ENCODE assay signal across 16 cellular contexts in the genomic region with DNA sequence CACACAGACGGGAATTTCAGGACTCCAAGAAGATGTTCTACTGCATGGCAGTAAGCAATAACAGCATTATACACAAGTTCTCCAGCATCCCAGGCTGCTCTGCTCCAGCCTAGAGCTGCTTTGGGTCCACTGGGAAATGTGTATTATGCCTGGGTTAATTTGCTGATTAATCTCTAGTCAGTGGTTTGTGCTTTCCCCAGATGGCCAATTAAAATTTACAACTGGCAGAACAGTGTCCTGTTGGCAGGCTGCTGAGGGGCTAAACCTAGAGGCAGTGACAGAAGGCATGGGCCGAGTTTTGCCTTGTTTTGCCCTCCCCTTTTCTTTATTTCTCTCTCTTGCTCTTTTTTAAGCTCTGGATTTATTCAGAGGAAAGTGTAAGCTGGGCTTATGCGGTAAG.
DNase-seq lines count a peak whose midpoint lies in the region; ATAC-seq and TF ChIP-seq lines count a peak whose summit lies in the region.
"Had no signal": no experiment of that assay in that cellular context is flagged by ENCODE, and none has a peak within 500 bp of the region (broad histone marks: within the 10 kb centered on the region; RNA-seq: fewer than 3 reads in every experiment).

No MANE protein-coding gene starts in this region.

- DNase-seq in left cardiac atrium (no peak), cardiac septum (ENCODE audit: low spot score) (no peak), NCI-H446 (lab: John Stamatoyannopoulos, UW) (peak; percentile 67 to 93), cerebellar cortex (ENCODE audit: low spot score) (peak; percentile 51), dedifferentiated amniotic fluid mesenchymal stem cell (ENCODE audit: extremely low spot score) (no peak), type B pancreatic cell (ENCODE audit: extremely low spot score, unreplicated experiment) (no peak)
- no peak for DNase-seq in stimulated activated CD4-positive, alpha-beta T cell treated with anti-CD3 and anti-CD28 coated beads, Interleukin-4, amount 100 ng/mL, for 24 hours
- DNase-seq: activated CD4-positive, alpha-beta T cell treated with anti-CD3 and anti-CD28 coated beads for 48 hours; COR-L47; ovary; SIG-M5; stimulated activated naive B cell treated with anti-CD40 and anti-IgM and Interleukin-4, amounts not matched to agents 10 μg/mL and 1 μg/mL and 100 μg/mL, for 72 hours; T-helper 9 cell; trophoblast cell had no signal

- intact Hi-C loops in left cardiac atrium (cut with DNase I) (no loop called here), cardiac septum (cut with DNase I) (no loop called here)

- no peaks in the 10 kb centered on the region for H3K27me3 Mint-ChIP-seq in type B pancreatic cell
- H3K27me3 Mint-ChIP-seq: stimulated activated naive B cell treated with anti-CD40 and anti-IgM and Interleukin-4, amounts not matched to agents 10 μg/mL and 1 μg/mL and 100 μg/mL, for 72 hours had no signal

- H3K4me1 Mint-ChIP-seq in type B pancreatic cell (ENCODE audit: unreplicated experiment): no peaks in the 10 kb centered on the region
- H3K4me1 Mint-ChIP-seq: stimulated activated naive B cell treated with anti-CD40 and anti-IgM and Interleukin-4, amounts not matched to agents 10 μg/mL and 1 μg/mL and 100 μg/mL, for 72 hours had no signal

- no peak for TF ChIP-seq CTCF in type B pancreatic cell (conservative IDR thresholded peaks at IDR 0.05)

- H3K9me3 Mint-ChIP-seq in type B pancreatic cell: no peaks in the 10 kb centered on the region
- H3K9me3 Mint-ChIP-seq: activated naive CD4-positive, alpha-beta T cell treated with anti-CD3 and anti-CD28 coated beads, Interleukin-2, amount 50 U/mL, for 72 hours had no signal

- no peaks in the 10 kb centered on the region for H3K36me3 Mint-ChIP-seq in type B pancreatic cell
- H3K36me3 Mint-ChIP-seq: activated naive CD4-positive, alpha-beta T cell treated with anti-CD3 and anti-CD28 coated beads, Interleukin-2, amount 50 U/mL, for 72 hours; stimulated activated naive B cell treated with anti-CD40 and anti-IgM and Interleukin-4, amounts not matched to agents 10 μg/mL and 1 μg/mL and 100 μg/mL, for 72 hours had no signal

- ATAC-seq in left cardiac atrium: peak; percentile 21 to 44
- ATAC-seq in esophagus mucosa: no peak
- ATAC-seq: activated naive CD4-positive, alpha-beta T cell treated with anti-CD3 and anti-CD28 coated beads, Interleukin-2, amount 50 U/mL, for 72 hours; stimulated activated naive B cell treated with anti-CD40 and anti-IgM and Interleukin-4, amounts not matched to agents 10 μg/mL and 1 μg/mL and 100 μg/mL, for 72 hours had no signal

- no peak overlapping the region for H3K4me3 Mint-ChIP-seq in type B pancreatic cell
- H3K4me3 Mint-ChIP-seq: stimulated activated naive B cell treated with anti-CD40 and anti-IgM and Interleukin-4, amounts not matched to agents 10 μg/mL and 1 μg/mL and 100 μg/mL, for 72 hours had no signal

- no peak overlapping the region for H3K27ac Mint-ChIP-seq in type B pancreatic cell
- H3K27ac Mint-ChIP-seq: activated naive CD4-positive, alpha-beta T cell treated with anti-CD3 and anti-CD28 coated beads, Interleukin-2, amount 50 U/mL, for 72 hours; stimulated activated naive B cell treated with anti-CD40 and anti-IgM and Interleukin-4, amounts not matched to agents 10 μg/mL and 1 μg/mL and 100 μg/mL, for 72 hours had no signal

Comparison
In these comparisons a context has a peak if more than half of its experiments do, and no peak if none do; other contexts are left out.
1. DNase-seq: peak in NCI-H446 (2 of 2) and cerebellar cortex (single experiment); none in left cardiac atrium (single experiment), cardiac septum (single experiment), dedifferentiated amniotic fluid mesenchymal stem cell (single experiment), stimulated activated CD4-positive, alpha-beta T cell treated with anti-CD3 and anti-CD28 coated beads, Interleukin-4, amount 100 ng/mL, for 24 hours (single experiment) and type B pancreatic cell (single experiment).